In genomic region chr19:58261968-58262921, GRCh38 we compare ENCODE assay signal across 15 cellular contexts. TPM values are rescaled to one million over a fixed set of nuclear protein-coding genes. Genes with fewer than 3 reads are reported as not detected.
DNase-seq lines count a peak whose midpoint lies in the region; ATAC-seq and TF ChIP-seq lines count a peak whose summit lies in the region.
"Had no signal": no experiment of that assay in that cellular context is flagged by ENCODE, and none has a peak within 500 bp of the region (broad histone marks: within the 10 kb centered on the region; RNA-seq: fewer than 3 reads in every experiment).

No MANE protein-coding gene starts in this region.

- H4K20me1 ChIP-seq in OCI-LY7 (ENCODE audit: insufficient read depth, low read length) (no peaks in the 10 kb centered on the region), smooth muscle cell (ENCODE audit: low read depth) (no peaks in the 10 kb centered on the region), MM.1S (ENCODE audit: insufficient read depth, low read length) (no peaks in the 10 kb centered on the region)

- H3K79me2 ChIP-seq in OCI-LY7 (ENCODE audit: insufficient read depth, low read depth, low read length) (no peaks in the 10 kb centered on the region), smooth muscle cell (ENCODE audit: low read depth) (no peaks in the 10 kb centered on the region), MM.1S (ENCODE audit: low read length) (no peaks in the 10 kb centered on the region)

- no peak overlapping the region for H2AFZ ChIP-seq in OCI-LY7 (ENCODE audit: low read length)
- H2AFZ ChIP-seq in smooth muscle cell (ENCODE audit: low read depth), result no peak overlapping the region
- no peak overlapping the region for H2AFZ ChIP-seq in MM.1S (ENCODE audit: low read length)

- TF ChIP-seq CTCF in OCI-LY7 (conservative IDR thresholded peaks at IDR 0.05; ENCODE audit: low read length) (no peak), fibroblast of pulmonary artery (IDR thresholded peaks at IDR 0.05; ENCODE audit: low read length, missing control alignments) (no peak), smooth muscle cell (IDR thresholded peaks at IDR 0.05; ENCODE audit: borderline replicate concordance, insufficient read depth, poor library complexity, severe bottlenecking) (no peak), MM.1S (IDR thresholded peaks at IDR 0.05; ENCODE audit: low read length) (no peak)

- H3F3A ChIP-seq in smooth muscle cell (ENCODE audit: low read depth) (peaks cover 20% of the 10 kb centered on the region), MM.1S (ENCODE audit: insufficient read depth, low read length) (no peaks in the 10 kb centered on the region)

- H3K9ac ChIP-seq in smooth muscle cell (ENCODE audit: low read depth) (no peak overlapping the region), MM.1S (ENCODE audit: low read length) (no peak overlapping the region)
- H3K9ac ChIP-seq: KMS-11 had no signal

- no peak for ATAC-seq in GM21515 (IDR thresholded peaks at IDR 0.05; ENCODE audit: unreplicated experiment)

- CTCF ChIA-PET in OCI-LY7 (lab: Charles Lee; ENCODE audit: unreplicated experiment), result no interaction called here

- H3K27me3 ChIP-seq in smooth muscle cell (ENCODE audit: low read depth) (no peaks in the 10 kb centered on the region), MM.1S (replicated peaks; ENCODE audit: insufficient read depth, low read length) (no peaks in the 10 kb centered on the region)
- H3K27me3 ChIP-seq: esophagus muscularis mucosa had no signal

- H3K4me3 ChIP-seq in OCI-LY7 (ENCODE audit: low read depth, low read length, poor library complexity, severe bottlenecking) (no peak overlapping the region), fibroblast of pulmonary artery (replicated peaks; ENCODE audit: low read depth, low read length) (no peak overlapping the region), smooth muscle cell (peak overlapping the region; percentile 13), MM.1S (ENCODE audit: low read length) (no peak overlapping the region)
- H3K4me3 ChIP-seq: esophagus muscularis mucosa had no signal

- H3K4me2 ChIP-seq in OCI-LY7 (ENCODE audit: low read length) (no peak overlapping the region), smooth muscle cell (no peak overlapping the region), MM.1S (ENCODE audit: low read depth, low read length) (no peak overlapping the region)
- H3K4me2 ChIP-seq: KMS-11 had no signal

- BruUV-seq in OCI-LY7 (replicated peaks; lab: Mats Ljungman, UMichigan), result TSS peak; percentile 44

- H3K9me3 ChIP-seq in OCI-LY7 (ENCODE audit: low read length), result peaks cover 59% of the 10 kb centered on the region
- peaks cover 80% of the 10 kb centered on the region for H3K9me3 ChIP-seq in smooth muscle cell (replicated peaks; ENCODE audit: low read depth)
- no peaks in the 10 kb centered on the region for H3K9me3 ChIP-seq in MM.1S (replicated peaks; ENCODE audit: insufficient read depth, low read length)

- POLR2A ChIA-PET in OCI-LY7 (lab: Charles Lee), result no interaction called here

- 97% methylated on average over 19 of the region's 19 CpGs for WGBS in smooth muscle cell (ENCODE audit: low lambda C conversion rate)

- no peaks in the 10 kb centered on the region for H3K4me1 ChIP-seq in OCI-LY7 (ENCODE audit: insufficient read depth, low read length, poor library complexity, severe bottlenecking)
- no peaks in the 10 kb centered on the region for H3K4me1 ChIP-seq in smooth muscle cell (ENCODE audit: low read depth)
- H3K4me1 ChIP-seq in MM.1S (ENCODE audit: low read length), result no peaks in the 10 kb centered on the region
- H3K4me1 ChIP-seq: esophagus muscularis mucosa had no signal

- DNase-seq in NCI-H82 (lab: John Stamatoyannopoulos, UW) (peak; percentile 9), NCI-H82 treated with DMSO at 0.1 percent for 48 hours (lab: John Stamatoyannopoulos, UW; ENCODE audit: unreplicated experiment) (no peak), OCI-LY7 (ENCODE audit: low spot score) (peak; percentile 6), fibroblast of pulmonary artery (ENCODE audit: low read depth) (peak; percentile 16), smooth muscle cell (lab: John Stamatoyannopoulos, UW; ENCODE audit: unreplicated experiment) (no peak), amniotic stem cell (lab: John Stamatoyannopoulos, UW) (no peak), MM.1S (no peak)
- DNase-seq: ACHN; activated CD4-positive, alpha-beta T cell treated with anti-CD3 and anti-CD28 coated beads, Interleukin-2, amount 10 ng/mL, durations not matched to agents 7 days and 5 days; activated effector memory CD4-positive, alpha-beta T cell treated with anti-CD3 and anti-CD28 coated beads, Interleukin-2, amount 50 U/mL, for 16 hours; islet precursor cell; NCI-H2029 treated with DMSO at 0.1 percent for 48 hours had no signal

- H3K27ac ChIP-seq in OCI-LY7 (ENCODE audit: low read depth, low read length, poor library complexity, severe bottlenecking), result no peak overlapping the region
- no peak overlapping the region for H3K27ac ChIP-seq in smooth muscle cell (ENCODE audit: low read depth)
- H3K27ac ChIP-seq in MM.1S (ENCODE audit: low read length), result no peak overlapping the region
- H3K27ac ChIP-seq: esophagus muscularis mucosa, KMS-11 had no signal

- H3K9me2 ChIP-seq in OCI-LY7 (ENCODE audit: insufficient read depth, low read length) (no peaks in the 10 kb centered on the region), MM.1S (replicated peaks; ENCODE audit: insufficient read depth, low read length) (no peaks in the 10 kb centered on the region)

- H3K36me3 ChIP-seq in OCI-LY7 (ENCODE audit: insufficient read depth, low read length), result peaks cover 74% of the 10 kb centered on the region
- H3K36me3 ChIP-seq in smooth muscle cell (ENCODE audit: low read depth), result peaks cover 69% of the 10 kb centered on the region
- no peaks in the 10 kb centered on the region for H3K36me3 ChIP-seq in MM.1S (replicated peaks; ENCODE audit: insufficient read depth, low read length)

- intact Hi-C loops in OCI-LY7 (cut with micrococcal nuclease; ENCODE audit: unreplicated experiment), result no loop called here

RNA-seq across cellular contexts. Expression of gene ZNF8, which starts 16.5 kb away (rescaled TPM):
- total RNA-seq in OCI-LY7 (2014; rRNA removed; shearing (Covaris generic)), result 7.3 and 7.8 TPM in 2 replicates
- total RNA-seq in OCI-LY7 (2022) (7.1 and 7.7 TPM in 2 replicates), smooth muscle cell (6.6 and 7.8 TPM in 2 replicates)
- 1.1 and 1.8 TPM in 2 replicates for polyA plus RNA-seq in smooth muscle cell

RNA-seq across cellular contexts. Expression of gene ZNF544, which starts 33.5 kb away (rescaled TPM):
- total RNA-seq in OCI-LY7 (2014; rRNA removed; shearing (Covaris generic)), result 34.1 and 38.6 TPM in 2 replicates
- total RNA-seq in OCI-LY7 (2022), result 31.0 and 37.3 TPM in 2 replicates
- total RNA-seq in smooth muscle cell, result 25.6 and 144 TPM in 2 replicates
- 12.9 and 21.4 TPM in 2 replicates for polyA plus RNA-seq in smooth muscle cell

RNA-seq across cellular contexts. Expression of gene ERVK3-1, which starts 42.9 kb away (rescaled TPM):
- 61.7 and 79.6 TPM in 2 replicates for total RNA-seq in OCI-LY7 (2014; rRNA removed; shearing (Covaris generic))
- total RNA-seq in OCI-LY7 (2022) (46.4 and 48.1 TPM in 2 replicates), smooth muscle cell (46.4 and 93.9 TPM in 2 replicates)
- polyA plus RNA-seq in smooth muscle cell, result 46.5 and 57.7 TPM in 2 replicates

Comparison
In these comparisons a context has a peak if more than half of its experiments do, and no peak if none do; other contexts are left out.
1. DNase-seq: peak in NCI-H82 (single experiment), OCI-LY7 (single experiment) and fibroblast of pulmonary artery (single experiment); none in NCI-H82 treated with DMSO at 0.1 percent for 48 hours (single experiment), smooth muscle cell (single experiment), amniotic stem cell (single experiment) and MM.1S (single experiment).